18 cellular contexts compared by ENCODE assay signal in genomic region chr5:54539001-54539400, GRCh38.
"Had no signal": no experiment of that assay in that cellular context is flagged by ENCODE, and none has a peak within 500 bp of the region (broad histone marks: within the 10 kb centered on the region; RNA-seq: fewer than 3 reads in every experiment).

No MANE protein-coding gene starts in this region.

- ATAC-seq: naive thymus-derived CD4-positive, alpha-beta T cell; right cardiac atrium had no signal

- H3K27ac ChIP-seq: hepatocyte, ovary, stomach, upper lobe of left lung had no signal

- H3K27me3 ChIP-seq: hepatocyte, ovary, stomach, upper lobe of left lung, uterus had no signal

- H3K36me3 ChIP-seq: ovary, uterus had no signal

- H3K9me3 ChIP-seq: ovary, stomach, upper lobe of left lung, uterus had no signal

- H3K9me3 Mint-ChIP-seq: naive thymus-derived CD4-positive, alpha-beta T cell; neural crest cell had no signal

- DNase-seq: effector CD4-positive, alpha-beta T cell; foreskin melanocyte; head of caudate nucleus; mammary epithelial cell; naive thymus-derived CD4-positive, alpha-beta T cell; nucleus accumbens; ovary; right cardiac atrium; small intestine; stimulated activated CD4-positive, alpha-beta T cell treated with anti-CD3 and anti-CD28 coated beads, Interleukin-12 subunit alpha, Interleukin-12 subunit beta, amount 100 ng/mL, for 4 hours; stimulated activated naive CD4-positive, alpha-beta T cell; stomach; substantia nigra; upper lobe of left lung; uterus had no signal

- H3K4me3 Mint-ChIP-seq: naive thymus-derived CD4-positive, alpha-beta T cell; neural crest cell had no signal

- H3K4me3 ChIP-seq: coronary artery, hepatocyte, ovary, stomach, upper lobe of left lung, uterus had no signal

- H3K27me3 Mint-ChIP-seq: naive thymus-derived CD4-positive, alpha-beta T cell had no signal
